33 cellular contexts compared by ENCODE assay signal in genomic region chr2:162608901-162609300, GRCh38.
"Had no signal": no experiment of that assay in that cellular context is flagged by ENCODE, and none has a peak within 500 bp of the region (broad histone marks: within the 10 kb centered on the region; RNA-seq: fewer than 3 reads in every experiment).

No MANE protein-coding gene starts in this region.

- H3K27me3 ChIP-seq: adrenal gland, body of pancreas, brain microvascular endothelial cell, breast epithelium had no signal

- DNase-seq: activated B cell treated with CpG ODN at 0.5 μM for 24 hours; activated CD4-positive, alpha-beta memory T cell treated with anti-CD3 and anti-CD28 coated beads for 36 hours; activated CD4-positive, alpha-beta T cell treated with anti-CD3 and anti-CD28 coated beads for 4 hours; activated CD4-positive, alpha-beta T cell treated with anti-CD3 and anti-CD28 coated beads, Interleukin-2, amount 10 ng/mL, durations not matched to agents 24 days and 14 days; activated CD4-positive, alpha-beta T cell treated with anti-CD3 and anti-CD28 coated beads, Interleukin-2, amount 50 U/mL, for 1 hour; activated CD4-positive, alpha-beta T cell treated with anti-CD3 and anti-CD28 coated beads, Interleukin-2, amount 50 U/mL, for 4 hours; activated CD4-positive, CD25-positive, alpha-beta regulatory T cell treated with anti-CD3 and anti-CD28 coated beads, Interleukin-2, amount 50 U/mL, for 72 hours; activated CD8-positive, alpha-beta memory T cell treated with anti-CD3 and anti-CD28 coated beads, Interleukin-2, amount 50 U/mL, for 4 hours; activated CD8-positive, alpha-beta T cell treated with anti-CD3 and anti-CD28 coated beads for 36 hours; activated effector memory CD4-positive, alpha-beta T cell treated with anti-CD3 and anti-CD28 coated beads, Interleukin-2, amount 50 U/mL, for 16 hours; activated gamma-delta T cell treated with Interleukin-2 at 50 U/mL for 16 hours; activated naive CD4-positive, alpha-beta T cell; activated naive CD4-positive, alpha-beta T cell treated with anti-CD3 and anti-CD28 coated beads for 36 hours; activated naive CD4-positive, alpha-beta T cell treated with anti-CD3 and anti-CD28 coated beads, Interleukin-2, amount 50 U/mL, for 16 hours; activated naive CD8-positive, alpha-beta T cell treated with anti-CD3 and anti-CD28 coated beads for 36 hours; activated T-cell treated with anti-CD3 and anti-CD28 coated beads for 4 hours; activated T-cell treated with anti-CD3 and anti-CD28 coated beads, Interleukin-2, amount 50 U/mL, for 1 hour; activated T-cell treated with anti-CD3 and anti-CD28 coated beads, Interleukin-2, amount 50 U/mL, for 4 hours; activated T-cell treated with anti-CD3 and anti-CD28 coated beads, Interleukin-2, amount 50 U/mL, for 72 hours; adrenal gland; amniotic stem cell; aorta; body of pancreas; brain microvascular endothelial cell; central memory CD4-positive, alpha-beta T cell; T-helper 2 cell; T-helper 9 cell had no signal

- H3K36me3 ChIP-seq: adrenal gland, brain microvascular endothelial cell, breast epithelium had no signal

- H3K4me1 ChIP-seq: adrenal gland, body of pancreas, breast epithelium had no signal

- H3K27ac ChIP-seq: adrenal gland, body of pancreas, brain microvascular endothelial cell, breast epithelium, VCaP had no signal

- H3K9me3 ChIP-seq: adrenal gland, body of pancreas, breast epithelium had no signal

- ATAC-seq: activated CD8-positive, alpha-beta T cell treated with anti-CD3 and anti-CD28 coated beads for 36 hours; activated naive CD4-positive, alpha-beta T cell treated with anti-CD3 and anti-CD28 coated beads, Interleukin-2, amount 50 U/mL, for 72 hours; activated T-cell treated with anti-CD3 and anti-CD28 coated beads, Interleukin-2, amount 50 U/mL, for 4 hours; activated T-cell treated with anti-CD3 and anti-CD28 coated beads, Interleukin-2, amount 50 U/mL, for 72 hours; activated T-helper 17 cell treated with anti-CD3 and anti-CD28 coated beads, Interleukin-2, amount 50 U/mL, for 72 hours had no signal

- FAIRE-seq: astrocyte, TTC549 had no signal

- H3K4me3 ChIP-seq: adrenal gland, body of pancreas, breast epithelium had no signal
